17 cellular contexts compared by ENCODE assay signal in the genomic region with DNA sequence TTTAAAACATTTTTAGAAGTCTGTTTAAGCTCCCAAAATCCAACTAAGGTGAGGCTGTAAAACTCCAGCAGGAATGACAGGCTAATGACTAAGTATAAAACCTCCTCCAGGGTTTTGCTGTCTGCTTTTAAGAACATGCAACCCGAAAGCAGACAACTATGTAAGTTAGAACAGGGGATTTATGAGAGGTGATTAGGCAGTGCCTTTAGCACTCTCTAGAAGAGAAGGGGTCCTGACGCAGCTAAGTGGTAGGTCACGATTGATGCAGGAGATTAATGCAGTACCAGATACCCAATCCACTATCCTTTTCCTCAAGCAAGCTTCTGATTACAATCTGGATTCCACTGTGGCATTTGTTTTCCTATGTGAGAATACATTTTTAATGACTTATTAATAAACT. TPM values are rescaled to one million over a fixed set of nuclear protein-coding genes. Genes with fewer than 3 reads are reported as not detected.
DNase-seq lines count a peak whose midpoint lies in the region; ATAC-seq and TF ChIP-seq lines count a peak whose summit lies in the region.
"Had no signal": no experiment of that assay in that cellular context is flagged by ENCODE, and none has a peak within 500 bp of the region (broad histone marks: within the 10 kb centered on the region; RNA-seq: fewer than 3 reads in every experiment).

No MANE protein-coding gene starts in this region.

- H3K4me1 ChIP-seq in left ventricle myocardium inferior (peaks cover 42% of the 10 kb centered on the region), right atrium auricular region (no peaks in the 10 kb centered on the region)
- H3K4me1 ChIP-seq: A549 had no signal

- H3K27ac Mint-ChIP-seq in nephron progenitor cell, result peak overlapping the region; percentile 8
- H3K27ac Mint-ChIP-seq in activated T-helper 17 cell treated with anti-CD3 and anti-CD28 coated beads, Interleukin-2, amount 50 U/mL, for 72 hours, result no peak overlapping the region
- H3K27ac Mint-ChIP-seq: CD4-positive, alpha-beta T cell had no signal

- H3K4me3 ChIP-seq in left ventricle myocardium inferior (no peak overlapping the region), right atrium auricular region (no peak overlapping the region), epithelial cell of esophagus (ENCODE audit: low read length) (no peak overlapping the region)
- H3K4me3 ChIP-seq: A549, GM23338, SJCRH30 had no signal

- DNase-seq in left ventricle myocardium inferior (no peak), right atrium auricular region (ENCODE audit: low spot score) (no peak), epithelial cell of esophagus (ENCODE audit: low read depth) (peak; percentile 27), nephron progenitor cell (no peak), 8988T (no peak)
- DNase-seq: CD4-positive, alpha-beta T cell; DMS153; GDM1; NCI-H1092 treated with DMSO at 0.1 percent for 48 hours; NCI-H1694; NCI-H748 treated with DMSO at 0.1 percent for 48 hours; RPMI8226; SJCRH30 had no signal

- no peaks in the 10 kb centered on the region for H3K27me3 ChIP-seq in left ventricle myocardium inferior (ENCODE audit: low read depth)
- no peaks in the 10 kb centered on the region for H3K27me3 ChIP-seq in right atrium auricular region
- H3K27me3 ChIP-seq: SJCRH30 had no signal

- intact Hi-C loops in left ventricle myocardium inferior (cut with micrococcal nuclease), result no loop called here

- H3K4me1 Mint-ChIP-seq in nephron progenitor cell, result peaks cover 19% of the 10 kb centered on the region
- no peaks in the 10 kb centered on the region for H3K4me1 Mint-ChIP-seq in activated T-helper 17 cell treated with anti-CD3 and anti-CD28 coated beads, Interleukin-2, amount 50 U/mL, for 72 hours

- H3K27me3 Mint-ChIP-seq in nephron progenitor cell (ENCODE audit: low read depth, poor library complexity), result no peaks in the 10 kb centered on the region
- peaks cover 3% of the 10 kb centered on the region for H3K27me3 Mint-ChIP-seq in activated T-helper 17 cell treated with anti-CD3 and anti-CD28 coated beads, Interleukin-2, amount 50 U/mL, for 72 hours

- H3K9me3 ChIP-seq in left ventricle myocardium inferior (replicated peaks) (no peaks in the 10 kb centered on the region), right atrium auricular region (no peaks in the 10 kb centered on the region)
- H3K9me3 ChIP-seq: A549 had no signal

- H3K27ac ChIP-seq in left ventricle myocardium inferior (replicated peaks), result peak overlapping the region; percentile 75
- peak overlapping the region in 1 of 2 donors; percentile 83 for H3K27ac ChIP-seq in right atrium auricular region
- H3K27ac ChIP-seq: A549, SJCRH30 had no signal

- H3K4me3 Mint-ChIP-seq in nephron progenitor cell, result no peak overlapping the region
- H3K4me3 Mint-ChIP-seq in activated T-helper 17 cell treated with anti-CD3 and anti-CD28 coated beads, Interleukin-2, amount 50 U/mL, for 72 hours, result no peak overlapping the region
- H3K4me3 Mint-ChIP-seq: CD4-positive, alpha-beta T cell; GM23338 had no signal

- ATAC-seq in activated T-helper 17 cell treated with anti-CD3 and anti-CD28 coated beads, Interleukin-2, amount 50 U/mL, for 72 hours (replicated peaks), result no peak
- ATAC-seq in GM19023 (IDR thresholded peaks at IDR 0.05; ENCODE audit: unreplicated experiment), result no peak
- ATAC-seq: A549, GM23338 had no signal

- H3K36me3 ChIP-seq in left ventricle myocardium inferior (no peaks in the 10 kb centered on the region), right atrium auricular region (no peaks in the 10 kb centered on the region)
- H3K36me3 ChIP-seq: SJCRH30 had no signal

- H3K36me3 Mint-ChIP-seq in nephron progenitor cell (ENCODE audit: low read depth), result peaks cover 19% of the 10 kb centered on the region
- no peaks in the 10 kb centered on the region for H3K36me3 Mint-ChIP-seq in activated T-helper 17 cell treated with anti-CD3 and anti-CD28 coated beads, Interleukin-2, amount 50 U/mL, for 72 hours (ENCODE audit: low read depth)

- TF ChIP-seq CTCF in left ventricle myocardium inferior (IDR thresholded peaks at IDR 0.05; ENCODE audit: borderline replicate concordance), result no peak
- TF ChIP-seq CTCF in right atrium auricular region (IDR thresholded peaks at IDR 0.05), result no peak
- TF ChIP-seq CTCF in epithelial cell of esophagus (IDR thresholded peaks at IDR 0.05; ENCODE audit: insufficient read depth, low read depth, low read length, missing control alignments), result no peak
- no peak for TF ChIP-seq CTCF in nephron progenitor cell (IDR thresholded peaks at IDR 0.05)

- peaks cover 9% of the 10 kb centered on the region for H3K9me3 Mint-ChIP-seq in nephron progenitor cell
- no peaks in the 10 kb centered on the region for H3K9me3 Mint-ChIP-seq in activated T-helper 17 cell treated with anti-CD3 and anti-CD28 coated beads, Interleukin-2, amount 50 U/mL, for 72 hours
- H3K9me3 Mint-ChIP-seq: CD4-positive, alpha-beta T cell; GM23338 had no signal

RNA-seq across cellular contexts. Expression of a gene that starts 25.9 kb away (rescaled TPM):
- total RNA-seq in left ventricle myocardium inferior, result 61.9 TPM
- 10 to 100 TPM; 30.1 to 31.4 TPM for total RNA-seq in right atrium auricular region
- 1 to 10 TPM; 2.3 to 6.0 TPM for total RNA-seq in activated T-helper 17 cell treated with anti-CD3 and anti-CD28 coated beads, Interleukin-2, amount 50 U/mL, for 72 hours
